ENCODE assay signal across 8 cellular contexts in the genomic region with DNA sequence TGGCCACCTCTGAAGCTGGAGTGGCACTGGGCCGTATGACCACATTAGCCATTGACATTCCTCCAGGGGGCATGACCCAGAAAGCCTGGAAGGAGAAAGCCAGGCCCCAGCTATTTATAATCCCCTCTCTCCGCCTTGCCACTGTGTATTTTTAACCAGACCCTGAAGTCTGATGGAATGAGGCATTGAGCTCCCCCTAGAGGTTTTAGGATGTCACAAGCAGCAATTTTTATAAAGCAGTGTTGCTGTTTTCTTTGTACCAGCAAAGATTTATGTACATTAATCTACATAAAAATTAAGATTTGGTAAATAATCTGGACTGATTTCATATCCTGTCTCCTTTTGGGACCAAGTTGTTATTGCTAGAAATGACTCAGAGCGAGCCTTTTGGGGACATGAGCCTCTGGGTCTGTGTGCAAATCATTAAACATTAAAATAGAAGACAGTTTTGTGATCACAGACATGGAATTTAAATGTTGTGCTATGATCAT.
DNase-seq lines count a peak whose midpoint lies in the region; ATAC-seq and TF ChIP-seq lines count a peak whose summit lies in the region.

No MANE protein-coding gene starts in this region.

- H3K27me3 Mint-ChIP-seq in Calu3 (ENCODE audit: unreplicated experiment), result no peaks in the 10 kb centered on the region

- DNase-seq in Calu3 (peak; percentile 52), LHCN-M2 (ENCODE audit: low read depth) (peak; percentile 85), OCI-M1 (lab: John Stamatoyannopoulos, UW) (peak; percentile 35), dermis blood vessel endothelial cell (peak; percentile 84), lung microvascular endothelial cell (ENCODE audit: low read depth in 2 of 2) (peak; percentile 78 to 79)
- DNase-seq in stimulated activated CD4-positive, alpha-beta T cell treated with anti-CD3 and anti-CD28 coated beads, Interleukin-12 subunit alpha, Interleukin-12 subunit beta, amount 100 ng/mL, for 4 hours, result no peak

- TF ChIP-seq CTCF in Calu3 (IDR thresholded peaks at IDR 0.05; ENCODE audit: unreplicated experiment), result peak; percentile 70

- H3K36me3 Mint-ChIP-seq in Calu3 (ENCODE audit: insufficient read depth, unreplicated experiment), result peaks cover 18% of the 10 kb centered on the region

- intact Hi-C loops in Calu3 (cut with micrococcal nuclease; ENCODE audit: unreplicated experiment), result loop anchor here (1.0 to 2.0 kb wide), 2 partner anchors 161 to 234 kb away; no protein-coding TSS in a partner anchor

- no peak overlapping the region for H3K4me3 Mint-ChIP-seq in Calu3 (ENCODE audit: low read depth, unreplicated experiment)

- BruUV-seq in Calu3 (replicated peaks; lab: Mats Ljungman, UMichigan), result no TSS peak

- H3K27ac Mint-ChIP-seq in Calu3 (ENCODE audit: unreplicated experiment), result peak overlapping the region; percentile 56

- CTCF ChIA-PET in Calu3 (lab: Charles Lee), result interaction anchor here (0.5 to 1.7 kb wide), 16 partner anchors 14 to 293 kb away, joined by 3 to 8 read pairs (median 4); partner anchors contain the start of gene TRIO

- no peaks in the 10 kb centered on the region for H3K9me3 Mint-ChIP-seq in Calu3 (ENCODE audit: low read depth, unreplicated experiment)

- peak; percentile 53 for ATAC-seq in GM21515 (IDR thresholded peaks at IDR 0.05; ENCODE audit: unreplicated experiment)
- no peak for ATAC-seq in HG02642 (IDR thresholded peaks at IDR 0.05; ENCODE audit: poor library complexity, unreplicated experiment)

- peaks cover 66% of the 10 kb centered on the region for H3K4me1 Mint-ChIP-seq in Calu3 (ENCODE audit: low read depth, unreplicated experiment)
